29 cellular contexts compared by ENCODE assay signal in genomic region chr1:71473331-71473730, GRCh38.
"Had no signal": no experiment of that assay in that cellular context is flagged by ENCODE, and none has a peak within 500 bp of the region (broad histone marks: within the 10 kb centered on the region; RNA-seq: fewer than 3 reads in every experiment).

No MANE protein-coding gene starts in this region.

- H3K36me3 ChIP-seq: adrenal gland, SJCRH30, WERI-Rb-1 had no signal

- H3K4me3 ChIP-seq: adrenal gland, SJCRH30 had no signal

- H3K4me1 ChIP-seq: adrenal gland, SJCRH30 had no signal

- H3K9me3 ChIP-seq: adrenal gland, SJCRH30, SK-N-SH had no signal

- ATAC-seq: activated CD4-positive, alpha-beta T cell treated with anti-CD3 and anti-CD28 coated beads for 36 hours; activated T-helper 17 cell treated with anti-CD3 and anti-CD28 coated beads, Interleukin-2, amount 50 U/mL, for 72 hours; Panc1 had no signal

- DNase-seq: activated CD4-positive, alpha-beta memory T cell treated with anti-CD3 and anti-CD28 coated beads, Interleukin-2, amount 10 ng/mL, durations not matched to agents 7 days and 5 days; activated CD4-positive, alpha-beta T cell treated with anti-CD3 and anti-CD28 coated beads for 36 hours; activated CD4-positive, alpha-beta T cell treated with anti-CD3 and anti-CD28 coated beads, Interleukin-2, amount 50 U/mL, for 1 hour; activated gamma-delta T cell; activated naive CD4-positive, alpha-beta T cell treated with anti-CD3 and anti-CD28 coated beads, Interleukin-2, amount 50 U/mL, for 16 hours; activated naive CD8-positive, alpha-beta T cell treated with anti-CD3 and anti-CD28 coated beads, Interleukin-2, amount 10 ng/mL, durations not matched to agents 7 days and 5 days; activated T-cell treated with anti-CD3 and anti-CD28 coated beads for 4 hours; activated T-cell treated with anti-CD3 and anti-CD28 coated beads, Interleukin-2, amount 50 U/mL, for 48 hours; adrenal gland; anterior cingulate cortex; cerebellar nuclear complex; IMR-90; Kasumi-1; KBM-7; NCI-H1048; NCI-H1417 treated with DMSO at 0.1 percent for 48 hours; NCI-H1694; NCI-H2081; NCI-H2171; NCI-H446; NCI-H524; NCI-H748 treated with DMSO at 0.1 percent for 48 hours; Right ventricle myocardium superior; SJCRH30; SK-N-SH; T-helper 1 cell; WERI-Rb-1 had no signal
